1 cellular context compared by ENCODE assay signal in the genomic region with DNA sequence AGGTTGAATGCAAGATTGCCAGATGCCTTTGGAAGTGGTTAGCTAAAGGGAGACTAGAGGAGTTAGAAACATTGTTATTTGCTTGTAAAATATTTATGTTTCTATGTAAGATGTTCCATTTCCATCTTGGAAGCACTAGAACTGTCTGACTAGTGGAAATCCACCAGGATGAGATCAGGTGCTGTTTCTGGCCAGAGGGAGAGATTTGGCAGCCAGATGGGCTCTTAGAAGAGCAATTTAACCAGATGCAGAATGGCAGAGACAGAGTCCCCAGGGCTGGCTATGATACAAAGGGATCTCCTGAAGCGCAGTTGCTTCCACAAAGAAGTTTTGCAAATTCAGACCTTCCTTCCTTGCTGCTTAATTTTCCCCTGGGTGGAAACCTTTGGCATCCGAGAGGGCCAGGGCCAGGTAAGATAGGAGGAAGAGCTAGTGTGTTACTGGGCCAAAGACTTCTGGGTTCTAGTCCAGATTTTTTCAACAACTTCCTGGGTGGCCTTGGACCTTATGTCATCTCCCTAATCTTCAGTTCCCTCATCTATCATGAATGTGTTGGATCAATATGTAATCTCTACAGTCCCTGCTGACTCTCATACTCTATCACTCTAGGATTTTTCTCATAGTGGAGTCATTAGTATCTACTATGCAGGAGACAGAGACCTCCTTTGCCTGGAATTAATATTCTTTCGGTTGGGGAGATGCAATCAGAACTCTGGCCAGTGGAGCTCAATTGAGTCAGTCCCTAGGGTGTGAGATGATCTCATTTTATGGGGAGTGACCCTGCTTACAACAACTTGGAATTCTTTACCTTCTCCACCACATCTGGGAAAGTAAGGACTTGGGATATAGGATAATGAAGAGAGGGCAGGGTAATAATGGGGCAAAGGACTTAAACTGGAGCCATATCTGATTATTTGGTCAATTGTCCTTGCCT.
TF ChIP-seq lines count a peak whose summit lies in the region.

No MANE protein-coding gene starts in this region.

TF ChIP-seq in WTC11, 78 proteins besides CTCF, POLR2A, EP300 and RAD21 (continued from another document):
- TF ChIP-seq, protein P1, sequence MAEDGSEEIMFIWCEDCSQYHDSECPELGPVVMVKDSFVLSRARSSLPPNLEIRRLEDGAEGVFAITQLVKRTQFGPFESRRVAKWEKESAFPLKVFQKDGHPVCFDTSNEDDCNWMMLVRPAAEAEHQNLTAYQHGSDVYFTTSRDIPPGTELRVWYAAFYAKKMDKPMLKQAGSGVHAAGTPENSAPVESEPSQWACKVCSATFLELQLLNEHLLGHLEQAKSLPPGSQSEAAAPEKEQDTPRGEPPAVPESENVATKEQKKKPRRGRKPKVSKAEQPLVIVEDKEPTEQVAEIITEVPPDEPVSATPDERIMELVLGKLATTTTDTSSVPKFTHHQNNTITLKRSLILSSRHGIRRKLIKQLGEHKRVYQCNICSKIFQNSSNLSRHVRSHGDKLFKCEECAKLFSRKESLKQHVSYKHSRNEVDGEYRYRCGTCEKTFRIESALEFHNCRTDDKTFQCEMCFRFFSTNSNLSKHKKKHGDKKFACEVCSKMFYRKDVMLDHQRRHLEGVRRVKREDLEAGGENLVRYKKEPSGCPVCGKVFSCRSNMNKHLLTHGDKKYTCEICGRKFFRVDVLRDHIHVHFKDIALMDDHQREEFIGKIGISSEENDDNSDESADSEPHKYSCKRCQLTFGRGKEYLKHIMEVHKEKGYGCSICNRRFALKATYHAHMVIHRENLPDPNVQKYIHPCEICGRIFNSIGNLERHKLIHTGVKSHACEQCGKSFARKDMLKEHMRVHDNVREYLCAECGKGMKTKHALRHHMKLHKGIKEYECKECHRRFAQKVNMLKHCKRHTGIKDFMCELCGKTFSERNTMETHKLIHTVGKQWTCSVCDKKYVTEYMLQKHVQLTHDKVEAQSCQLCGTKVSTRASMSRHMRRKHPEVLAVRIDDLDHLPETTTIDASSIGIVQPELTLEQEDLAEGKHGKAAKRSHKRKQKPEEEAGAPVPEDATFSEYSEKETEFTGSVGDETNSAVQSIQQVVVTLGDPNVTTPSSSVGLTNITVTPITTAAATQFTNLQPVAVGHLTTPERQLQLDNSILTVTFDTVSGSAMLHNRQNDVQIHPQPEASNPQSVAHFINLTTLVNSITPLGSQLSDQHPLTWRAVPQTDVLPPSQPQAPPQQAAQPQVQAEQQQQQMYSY (CRISPR knock-in tag; IDR thresholded peaks at IDR 0.05): no peak
- TF ChIP-seq GABPB1 (CRISPR knock-in tag; IDR thresholded peaks at IDR 0.05): no peak
- TF ChIP-seq, protein P2, sequence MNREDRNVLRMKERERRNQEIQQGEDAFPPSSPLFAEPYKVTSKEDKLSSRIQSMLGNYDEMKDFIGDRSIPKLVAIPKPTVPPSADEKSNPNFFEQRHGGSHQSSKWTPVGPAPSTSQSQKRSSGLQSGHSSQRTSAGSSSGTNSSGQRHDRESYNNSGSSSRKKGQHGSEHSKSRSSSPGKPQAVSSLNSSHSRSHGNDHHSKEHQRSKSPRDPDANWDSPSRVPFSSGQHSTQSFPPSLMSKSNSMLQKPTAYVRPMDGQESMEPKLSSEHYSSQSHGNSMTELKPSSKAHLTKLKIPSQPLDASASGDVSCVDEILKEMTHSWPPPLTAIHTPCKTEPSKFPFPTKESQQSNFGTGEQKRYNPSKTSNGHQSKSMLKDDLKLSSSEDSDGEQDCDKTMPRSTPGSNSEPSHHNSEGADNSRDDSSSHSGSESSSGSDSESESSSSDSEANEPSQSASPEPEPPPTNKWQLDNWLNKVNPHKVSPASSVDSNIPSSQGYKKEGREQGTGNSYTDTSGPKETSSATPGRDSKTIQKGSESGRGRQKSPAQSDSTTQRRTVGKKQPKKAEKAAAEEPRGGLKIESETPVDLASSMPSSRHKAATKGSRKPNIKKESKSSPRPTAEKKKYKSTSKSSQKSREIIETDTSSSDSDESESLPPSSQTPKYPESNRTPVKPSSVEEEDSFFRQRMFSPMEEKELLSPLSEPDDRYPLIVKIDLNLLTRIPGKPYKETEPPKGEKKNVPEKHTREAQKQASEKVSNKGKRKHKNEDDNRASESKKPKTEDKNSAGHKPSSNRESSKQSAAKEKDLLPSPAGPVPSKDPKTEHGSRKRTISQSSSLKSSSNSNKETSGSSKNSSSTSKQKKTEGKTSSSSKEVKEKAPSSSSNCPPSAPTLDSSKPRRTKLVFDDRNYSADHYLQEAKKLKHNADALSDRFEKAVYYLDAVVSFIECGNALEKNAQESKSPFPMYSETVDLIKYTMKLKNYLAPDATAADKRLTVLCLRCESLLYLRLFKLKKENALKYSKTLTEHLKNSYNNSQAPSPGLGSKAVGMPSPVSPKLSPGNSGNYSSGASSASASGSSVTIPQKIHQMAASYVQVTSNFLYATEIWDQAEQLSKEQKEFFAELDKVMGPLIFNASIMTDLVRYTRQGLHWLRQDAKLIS (CRISPR knock-in tag; IDR thresholded peaks at IDR 0.05; ENCODE audit: borderline replicate concordance): no peak
- no peak for TF ChIP-seq ESRRA (CRISPR knock-in tag; IDR thresholded peaks at IDR 0.05; ENCODE audit: borderline replicate concordance)
- TF ChIP-seq, protein P3, sequence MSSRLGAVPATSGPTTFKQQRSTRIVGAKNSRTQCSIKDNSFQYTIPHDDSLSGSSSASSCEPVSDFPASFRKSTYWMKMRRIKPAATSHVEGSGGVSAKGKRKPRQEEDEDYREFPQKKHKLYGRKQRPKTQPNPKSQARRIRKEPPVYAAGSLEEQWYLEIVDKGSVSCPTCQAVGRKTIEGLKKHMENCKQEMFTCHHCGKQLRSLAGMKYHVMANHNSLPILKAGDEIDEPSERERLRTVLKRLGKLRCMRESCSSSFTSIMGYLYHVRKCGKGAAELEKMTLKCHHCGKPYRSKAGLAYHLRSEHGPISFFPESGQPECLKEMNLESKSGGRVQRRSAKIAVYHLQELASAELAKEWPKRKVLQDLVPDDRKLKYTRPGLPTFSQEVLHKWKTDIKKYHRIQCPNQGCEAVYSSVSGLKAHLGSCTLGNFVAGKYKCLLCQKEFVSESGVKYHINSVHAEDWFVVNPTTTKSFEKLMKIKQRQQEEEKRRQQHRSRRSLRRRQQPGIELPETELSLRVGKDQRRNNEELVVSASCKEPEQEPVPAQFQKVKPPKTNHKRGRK (CRISPR knock-in tag; IDR thresholded peaks at IDR 0.05; ENCODE audit: borderline replicate concordance): no peak
- TF ChIP-seq, protein P4, sequence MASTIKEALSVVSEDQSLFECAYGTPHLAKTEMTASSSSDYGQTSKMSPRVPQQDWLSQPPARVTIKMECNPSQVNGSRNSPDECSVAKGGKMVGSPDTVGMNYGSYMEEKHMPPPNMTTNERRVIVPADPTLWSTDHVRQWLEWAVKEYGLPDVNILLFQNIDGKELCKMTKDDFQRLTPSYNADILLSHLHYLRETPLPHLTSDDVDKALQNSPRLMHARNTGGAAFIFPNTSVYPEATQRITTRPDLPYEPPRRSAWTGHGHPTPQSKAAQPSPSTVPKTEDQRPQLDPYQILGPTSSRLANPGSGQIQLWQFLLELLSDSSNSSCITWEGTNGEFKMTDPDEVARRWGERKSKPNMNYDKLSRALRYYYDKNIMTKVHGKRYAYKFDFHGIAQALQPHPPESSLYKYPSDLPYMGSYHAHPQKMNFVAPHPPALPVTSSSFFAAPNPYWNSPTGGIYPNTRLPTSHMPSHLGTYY (CRISPR knock-in tag; IDR thresholded peaks at IDR 0.05): no peak
- TF ChIP-seq, protein P5, sequence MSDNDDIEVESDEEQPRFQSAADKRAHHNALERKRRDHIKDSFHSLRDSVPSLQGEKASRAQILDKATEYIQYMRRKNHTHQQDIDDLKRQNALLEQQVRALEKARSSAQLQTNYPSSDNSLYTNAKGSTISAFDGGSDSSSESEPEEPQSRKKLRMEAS (CRISPR knock-in tag; IDR thresholded peaks at IDR 0.05): no peak
TF ChIP-seq in WTC11: peak in this region for 0.
